8 cellular contexts compared by ENCODE assay signal in the genomic region with DNA sequence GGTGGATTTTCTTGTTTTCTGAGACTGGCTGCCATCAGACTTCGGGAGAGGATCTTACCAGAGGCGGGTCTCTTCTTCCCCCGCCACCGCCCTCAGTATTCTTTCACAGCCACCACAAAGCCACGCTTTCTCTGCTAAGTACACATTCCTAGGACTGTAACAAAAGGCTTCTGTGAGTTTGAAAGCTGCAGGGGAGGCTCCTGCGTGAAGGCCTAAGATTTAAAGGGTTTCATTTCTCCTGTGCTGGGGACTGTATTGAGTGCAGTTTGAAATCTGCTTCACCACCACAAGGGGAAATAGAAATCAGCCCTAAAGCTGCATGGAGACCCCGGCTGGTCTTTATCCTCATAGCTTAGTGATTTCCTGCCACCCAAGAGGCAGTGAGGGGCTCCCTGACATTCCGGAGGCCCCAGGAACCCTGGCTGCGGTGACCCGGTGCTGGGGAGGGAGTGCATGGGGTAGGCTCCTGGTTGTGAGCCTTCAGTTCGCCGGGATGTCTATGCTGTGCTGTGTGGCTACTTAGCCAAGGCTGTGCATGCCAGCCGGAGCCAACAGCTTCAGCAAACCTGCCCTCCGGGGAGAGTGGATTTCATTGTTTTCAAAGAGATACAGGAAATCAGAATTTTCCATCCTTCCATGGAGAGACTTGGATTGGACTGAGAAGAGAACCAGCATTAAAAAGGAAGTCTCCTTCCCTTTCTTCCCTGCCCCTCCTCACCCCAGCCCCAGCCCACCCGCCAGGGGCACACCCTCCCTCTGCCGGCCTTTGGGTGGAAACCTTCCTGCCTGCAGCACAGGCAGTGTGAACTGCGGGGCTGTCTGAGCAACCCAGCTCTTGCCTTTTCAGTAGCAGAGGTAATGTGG.
DNase-seq lines count a peak whose midpoint lies in the region; ATAC-seq and TF ChIP-seq lines count a peak whose summit lies in the region.

No MANE protein-coding gene starts in this region.

- H3K27me3 Mint-ChIP-seq in natural killer cell (ENCODE audit: low read depth in 2 of 2), result no peaks in the 10 kb centered on the region

- no peaks in the 10 kb centered on the region for H3K9me3 ChIP-seq in SJSA1 (replicated peaks)

- peaks cover 29 to 45% of the 10 kb centered on the region in 2 donors for H3K4me1 Mint-ChIP-seq in natural killer cell

- peak overlapping the region; percentile 11 for H3K4me3 ChIP-seq in SJSA1
- no peak overlapping the region for H3K4me3 ChIP-seq in epithelial cell of esophagus (ENCODE audit: low read length)

- no peaks in the 10 kb centered on the region for H3K36me3 Mint-ChIP-seq in natural killer cell

- intact Hi-C loops in natural killer cell (cut with micrococcal nuclease), result no loop called here

- no peak overlapping the region for H3K4me3 Mint-ChIP-seq in natural killer cell

- no peaks in the 10 kb centered on the region for H3K27me3 ChIP-seq in SJSA1 (replicated peaks)

- no peaks in the 10 kb centered on the region; the same call in 1 of the 2 replicates for H3K36me3 ChIP-seq in SJSA1

- TF ChIP-seq CTCF in epithelial cell of esophagus (IDR thresholded peaks at IDR 0.05; ENCODE audit: insufficient read depth, low read depth, low read length, missing control alignments), result no peak
- no peak for TF ChIP-seq CTCF in natural killer cell (IDR thresholded peaks at IDR 0.05)

- no peaks in the 10 kb centered on the region for H3K9me3 Mint-ChIP-seq in natural killer cell

- peaks cover 35% of the 10 kb centered on the region for H3K4me1 ChIP-seq in SJSA1 (replicated peaks)

- H3K27ac ChIP-seq in SJSA1, result peak overlapping the region; percentile 49

- DNase-seq in CD1c-positive myeloid dendritic cell (ENCODE audit: extremely low spot score), result peak; percentile 60
- DNase-seq in SJSA1 (ENCODE audit: low read depth in 1 of 2, low spot score in 2 of 2), result peak; percentile 55 to 69
- DNase-seq in epithelial cell of esophagus (ENCODE audit: low read depth), result peak; percentile 22
- no peak for DNase-seq in natural killer cell
- DNase-seq in activated gamma-delta T cell treated with Interleukin-2 at 50 U/mL for 16 hours, result no peak
- DNase-seq in NCI-H1048 (lab: John Stamatoyannopoulos, UW), result no peak

- ATAC-seq in GM19025 (IDR thresholded peaks at IDR 0.05; ENCODE audit: low read depth, unreplicated experiment) (peak; percentile 51), HG03432 (IDR thresholded peaks at IDR 0.05; ENCODE audit: unreplicated experiment) (peak; percentile 78), natural killer cell (peak; percentile 63 to 76 (median 64))

- peak overlapping the region in 1 of 2 donors; percentile 65 for H3K27ac Mint-ChIP-seq in natural killer cell

Comparison
In these comparisons a context has a peak if more than half of its experiments do, and no peak if none do; other contexts are left out.
1. DNase-seq: peak in CD1c-positive myeloid dendritic cell (single experiment), SJSA1 (2 of 2) and epithelial cell of esophagus (single experiment); none in natural killer cell (single experiment), activated gamma-delta T cell treated with Interleukin-2 at 50 U/mL for 16 hours (single experiment) and NCI-H1048 (single experiment).
2. Peak in every context shown above with its lines, with median percentiles within 50 percentile points of each other: ATAC-seq.